In genomic region chr19:23283925-23284324, GRCh38 we compare ENCODE assay signal across 9 cellular contexts. TPM values are rescaled to one million over a fixed set of nuclear protein-coding genes. Genes with fewer than 3 reads are reported as not detected.
DNase-seq lines count a peak whose midpoint lies in the region; ATAC-seq and TF ChIP-seq lines count a peak whose summit lies in the region.
"Had no signal": no experiment of that assay in that cellular context is flagged by ENCODE, and none has a peak within 500 bp of the region (broad histone marks: within the 10 kb centered on the region; RNA-seq: fewer than 3 reads in every experiment).

No MANE protein-coding gene starts in this region.

- TF ChIP-seq CTCF in fibroblast of lung (conservative IDR thresholded peaks at IDR 0.05 in 1 of 2, IDR thresholded peaks at IDR 0.05 in 1 of 2; ENCODE audit: low read depth in 1 of 2, low read length in 2 of 2) (peak; percentile 46 to 49), parathyroid adenoma (IDR thresholded peaks at IDR 0.05) (peak; percentile 53), uterus (IDR thresholded peaks at IDR 0.05) (peak; percentile 22 to 57 (median 42))

- no peak overlapping the region for H3K4me3 ChIP-seq in fibroblast of lung (replicated peaks in 1 of 4; ENCODE audit: control extremely low read depth in 1 of 4, insufficient read depth in 1 of 4, low read depth in 3 of 4, low read length in 4 of 4)
- H3K4me3 ChIP-seq in parathyroid adenoma (ENCODE audit: low read depth, low read length), result no peak overlapping the region
- no peak overlapping the region for H3K4me3 ChIP-seq in uterus
- H3K4me3 ChIP-seq: BLaER1 had no signal

- H3K4me1 ChIP-seq in fibroblast of lung (ENCODE audit: control insufficient read depth, extremely low read depth, insufficient read depth, low read length), result no peaks in the 10 kb centered on the region
- no peaks in the 10 kb centered on the region for H3K4me1 ChIP-seq in parathyroid adenoma
- no peaks in the 10 kb centered on the region for H3K4me1 ChIP-seq in uterus
- H3K4me1 ChIP-seq: BLaER1 had no signal

- TF ChIP-seq POLR2A in uterus (IDR thresholded peaks at IDR 0.05), result no peak

- H4K20me1 ChIP-seq in fibroblast of lung (ENCODE audit: control insufficient read depth, extremely low read depth, insufficient read depth, low read length), result no peaks in the 10 kb centered on the region
- H4K20me1 ChIP-seq: BLaER1 had no signal

- H3K27ac ChIP-seq in fibroblast of lung (ENCODE audit: insufficient read depth, low read length) (no peak overlapping the region), parathyroid adenoma (no peak overlapping the region), uterus (no peak overlapping the region)
- H3K27ac ChIP-seq: BLaER1 had no signal

- H3K4me2 ChIP-seq in fibroblast of lung (ENCODE audit: extremely low read depth, insufficient read depth, low read length), result no peak overlapping the region
- no peak overlapping the region for H3K4me2 ChIP-seq in parathyroid adenoma (ENCODE audit: low read length)
- H3K4me2 ChIP-seq: BLaER1 had no signal

- no peaks in the 10 kb centered on the region for H3K27me3 ChIP-seq in fibroblast of lung (ENCODE audit: control insufficient read depth, insufficient read depth, low read length)
- no peaks in the 10 kb centered on the region for H3K27me3 ChIP-seq in parathyroid adenoma (ENCODE audit: control insufficient read depth, insufficient read depth, low read length)
- H3K27me3 ChIP-seq in uterus, result no peaks in the 10 kb centered on the region
- H3K27me3 ChIP-seq: BLaER1 had no signal

- H3K36me3 ChIP-seq in fibroblast of lung (ENCODE audit: control insufficient read depth, insufficient read depth, low read length) (no peaks in the 10 kb centered on the region), parathyroid adenoma (ENCODE audit: control insufficient read depth, insufficient read depth, low read length) (no peaks in the 10 kb centered on the region), uterus (no peaks in the 10 kb centered on the region)
- H3K36me3 ChIP-seq: BLaER1 had no signal

- H3K9me3 ChIP-seq in fibroblast of lung (ENCODE audit: control insufficient read depth, insufficient read depth, low read depth, low read length), result no peaks in the 10 kb centered on the region
- H3K9me3 ChIP-seq in parathyroid adenoma (ENCODE audit: control insufficient read depth, low read length), result no peaks in the 10 kb centered on the region
- no peaks in the 10 kb centered on the region for H3K9me3 ChIP-seq in uterus

- DNase-seq in NCI-H1417 (lab: John Stamatoyannopoulos, UW) (peak; percentile 5 to 49 (median 14)), NCI-H1417 treated with DMSO at 0.1 percent for 48 hours (lab: John Stamatoyannopoulos, UW) (no peak), NCI-H1694 treated with DMSO at 0.1 percent for 48 hours (lab: John Stamatoyannopoulos, UW) (peak; percentile 19), fibroblast of lung (ENCODE audit: low read depth in 2 of 2) (peak; percentile 9 to 10), uterus (peak; percentile 23 to 26)
- DNase-seq in activated CD8-positive, alpha-beta memory T cell treated with anti-CD3 and anti-CD28 coated beads for 24 hours, result peak; percentile 79

- no peak overlapping the region for H2AFZ ChIP-seq in fibroblast of lung (ENCODE audit: low read length)
- no peak overlapping the region for H2AFZ ChIP-seq in parathyroid adenoma

- no peak for ATAC-seq in GM21367 (IDR thresholded peaks at IDR 0.05; ENCODE audit: unreplicated experiment)

- H3K79me2 ChIP-seq in fibroblast of lung (ENCODE audit: control insufficient read depth, insufficient read depth, low read length), result no peaks in the 10 kb centered on the region
- no peaks in the 10 kb centered on the region for H3K79me2 ChIP-seq in parathyroid adenoma

- intact Hi-C loops in uterus (cut with DNase I; ENCODE audit: low total_unique reads), result no loop called here

- no peak overlapping the region for H3K9ac ChIP-seq in fibroblast of lung (ENCODE audit: insufficient read depth, low read length)
- no peak overlapping the region for H3K9ac ChIP-seq in parathyroid adenoma
- H3K9ac ChIP-seq: BLaER1 had no signal

RNA-seq across cellular contexts. Expression of gene ZNF724, which starts 33.7 kb away (rescaled TPM):
- 1.3 and 3.3 TPM in 2 replicates for total RNA-seq in fibroblast of lung
- polyA plus RNA-seq in fibroblast of lung, result 2.0 and 4.2 TPM in 2 replicates
- polyA plus RNA-seq in fibroblast of lung (2012), result 0.55 and 1.1 TPM in 2 replicates
- 1.5 and 23.8 TPM in 2 replicates for polyA minus RNA-seq in fibroblast of lung (ENCODE audit: low replicate concordance)
- 10 to 100 TPM in 1 of 4 donors, 1 to 10 TPM in 1, under 1 TPM in 1, not detected in 1; 0.26 to 17.5 (median 1.5) TPM for total RNA-seq in uterus
